In genomic region chr20:385448-385847, GRCh38 we compare ENCODE assay signal across 23 cellular contexts.
"Had no signal": no experiment of that assay in that cellular context is flagged by ENCODE, and none has a peak within 500 bp of the region (broad histone marks: within the 10 kb centered on the region; RNA-seq: fewer than 3 reads in every experiment).

No MANE protein-coding gene starts in this region.

- H3K4me1 ChIP-seq: foreskin keratinocyte had no signal

- H3K27ac Mint-ChIP-seq: activated CD4-positive, alpha-beta T cell treated with anti-CD3 and anti-CD28 coated beads, Interleukin-2, amount 10 ng/mL, durations not matched to agents 7 days and 5 days; activated naive CD8-positive, alpha-beta T cell treated with anti-CD3 and anti-CD28 coated beads, Interleukin-2, amount 10 ng/mL, durations not matched to agents 7 days and 5 days; activated T-helper 17 cell treated with anti-CD3 and anti-CD28 coated beads, Interleukin-2, amount 50 U/mL, for 72 hours; endodermal cell; T-cell had no signal

- H3K9me3 Mint-ChIP-seq: activated CD4-positive, alpha-beta T cell treated with anti-CD3 and anti-CD28 coated beads, Interleukin-2, amount 10 ng/mL, durations not matched to agents 7 days and 5 days; activated naive CD8-positive, alpha-beta T cell treated with anti-CD3 and anti-CD28 coated beads, Interleukin-2, amount 10 ng/mL, durations not matched to agents 7 days and 5 days; activated T-helper 17 cell treated with anti-CD3 and anti-CD28 coated beads, Interleukin-2, amount 50 U/mL, for 72 hours; endodermal cell; neural crest cell; T-cell had no signal

- H3K27me3 ChIP-seq: foreskin keratinocyte, upper lobe of left lung had no signal

- H3K4me3 ChIP-seq: lung, thoracic aorta, upper lobe of left lung had no signal

- H3K4me3 Mint-ChIP-seq: activated CD4-positive, alpha-beta T cell treated with anti-CD3 and anti-CD28 coated beads, Interleukin-2, amount 10 ng/mL, durations not matched to agents 7 days and 5 days; activated naive CD8-positive, alpha-beta T cell treated with anti-CD3 and anti-CD28 coated beads, Interleukin-2, amount 10 ng/mL, durations not matched to agents 7 days and 5 days; activated T-helper 17 cell treated with anti-CD3 and anti-CD28 coated beads, Interleukin-2, amount 50 U/mL, for 72 hours; endodermal cell; T-cell had no signal

- H3K9me3 ChIP-seq: thoracic aorta, upper lobe of left lung had no signal

- H3K27me3 Mint-ChIP-seq: activated CD4-positive, alpha-beta T cell treated with anti-CD3 and anti-CD28 coated beads, Interleukin-2, amount 10 ng/mL, durations not matched to agents 7 days and 5 days; activated naive CD8-positive, alpha-beta T cell treated with anti-CD3 and anti-CD28 coated beads, Interleukin-2, amount 10 ng/mL, durations not matched to agents 7 days and 5 days; activated T-helper 17 cell treated with anti-CD3 and anti-CD28 coated beads, Interleukin-2, amount 50 U/mL, for 72 hours; naive thymus-derived CD4-positive, alpha-beta T cell; T-cell had no signal

- DNase-seq: activated CD4-positive, alpha-beta T cell treated with anti-CD3 and anti-CD28 coated beads, Interleukin-2, amount 10 ng/mL, durations not matched to agents 7 days and 5 days; activated CD4-positive, CD25-positive, alpha-beta regulatory T cell treated with anti-CD3 and anti-CD28 coated beads, Interleukin-2, amount 50 U/mL, for 72 hours; activated naive CD4-positive, alpha-beta T cell; activated naive CD8-positive, alpha-beta T cell treated with anti-CD3 and anti-CD28 coated beads, Interleukin-2, amount 10 ng/mL, durations not matched to agents 7 days and 5 days; activated T-cell treated with anti-CD3 and anti-CD28 coated beads, Interleukin-2, amount 50 U/mL, for 1 hour; amygdala; cortex of kidney; endodermal cell; foreskin keratinocyte; kidney; naive thymus-derived CD4-positive, alpha-beta T cell; retina; stimulated activated CD4-positive, alpha-beta T cell treated with anti-CD3 and anti-CD28 coated beads, Interleukin-4, amount 100 ng/mL, for 1 hour; stimulated activated naive CD4-positive, alpha-beta T cell treated with Interleukin-2 at 50 U/mL for 16 hours; T-cell; upper lobe of left lung; WERI-Rb-1 had no signal

- H3K27ac ChIP-seq: foreskin keratinocyte, thoracic aorta, upper lobe of left lung, WERI-Rb-1 had no signal

- FAIRE-seq: bronchial epithelial cell, kidney, TTC549 had no signal
